1 cellular context compared by ENCODE assay signal in genomic region chr13:60267498-60268202, GRCh38.
TF ChIP-seq lines count a peak whose summit lies in the region.

No MANE protein-coding gene starts in this region.

TF ChIP-seq in K562, 482 proteins besides CTCF, POLR2A, EP300 and RAD21 (continued from another document):
- TF ChIP-seq ZNF655 (CRISPR knock-in tag; IDR thresholded peaks at IDR 0.05), result no peak
- peak; percentile 29; the same call in 1 of the 2 replicates for TF ChIP-seq CXXC5 (CRISPR knock-in tag; IDR thresholded peaks at IDR 0.05)
- no peak for TF ChIP-seq TBL1XR1 (IDR thresholded peaks at IDR 0.05; ENCODE audit: low read length in 2 of 2)
- TF ChIP-seq CREB3 (tag; conservative IDR thresholded peaks at IDR 0.05; ENCODE audit: low read depth), result no peak
- 0 out of 2 replicates have a peak, but pooled peaks have one; percentile 13 for TF ChIP-seq GABPA (tag; conservative IDR thresholded peaks at IDR 0.05; ENCODE audit: low read depth)
- no peak for TF ChIP-seq ATF1 (CRISPR knock-in tag; IDR thresholded peaks at IDR 0.05)
- TF ChIP-seq ATF1 (tag; IDR thresholded peaks at IDR 0.05), result no peak
- TF ChIP-seq RCOR1 (IDR thresholded peaks at IDR 0.05; ENCODE audit: borderline replicate concordance in 1 of 2, low read depth in 2 of 2, low read length in 2 of 2), result 0 out of 4 replicates have a peak, but pooled peaks of 1 of the 2 experiments have one; percentile 17
- TF ChIP-seq NR2C1 (IDR thresholded peaks at IDR 0.05), result 0 out of 2 replicates have a peak, but pooled peaks have one; percentile 13
- peak; percentile 37; the same call in 1 of the 2 replicates for TF ChIP-seq NR2C1 (tag; IDR thresholded peaks at IDR 0.05)
- TF ChIP-seq PKNOX1 (IDR thresholded peaks at IDR 0.05), result peak; percentile 48
- peak; percentile 49 for TF ChIP-seq FOXM1 (IDR thresholded peaks at IDR 0.05; ENCODE audit: low read depth)
- no peak for TF ChIP-seq FOXM1 (CRISPR knock-in tag; IDR thresholded peaks at IDR 0.05; ENCODE audit: low read depth)
